ENCODE assay signal across 16 cellular contexts in genomic region chr18:4888251-4888650, GRCh38.
DNase-seq lines count a peak whose midpoint lies in the region; ATAC-seq and TF ChIP-seq lines count a peak whose summit lies in the region.
"Had no signal": no experiment of that assay in that cellular context is flagged by ENCODE, and none has a peak within 500 bp of the region (broad histone marks: within the 10 kb centered on the region; RNA-seq: fewer than 3 reads in every experiment).

No MANE protein-coding gene starts in this region.

- no peak overlapping the region for H3K27ac Mint-ChIP-seq in stimulated activated naive CD8-positive, alpha-beta T cell treated with anti-CD3 and anti-CD28 coated beads, Interleukin-15, amount 100 ng/mL, for 72 hours
- H3K27ac Mint-ChIP-seq in CD14-positive monocyte = no peak overlapping the region
- H3K27ac Mint-ChIP-seq: B cell; CD4-positive, alpha-beta memory T cell had no signal

- peaks cover 5 to 34% of the 10 kb centered on the region in 2 donors for H3K9me3 Mint-ChIP-seq in stimulated activated naive CD8-positive, alpha-beta T cell treated with anti-CD3 and anti-CD28 coated beads, Interleukin-15, amount 100 ng/mL, for 72 hours
- H3K9me3 Mint-ChIP-seq in CD14-positive monocyte = peaks cover 12 to 28% (median 20%) of the 10 kb centered on the region in 7 donors

- ATAC-seq in stimulated activated naive CD8-positive, alpha-beta T cell treated with anti-CD3 and anti-CD28 coated beads, Interleukin-15, amount 100 ng/mL, for 72 hours = no peak
- ATAC-seq in HG02588 (IDR thresholded peaks at IDR 0.05; ENCODE audit: unreplicated experiment) = no peak
- ATAC-seq: GM12878, HCT116, HepG2 had no signal

- H3K4me1 Mint-ChIP-seq in stimulated activated naive CD8-positive, alpha-beta T cell treated with anti-CD3 and anti-CD28 coated beads, Interleukin-15, amount 100 ng/mL, for 72 hours = no peaks in the 10 kb centered on the region
- no peaks in the 10 kb centered on the region for H3K4me1 Mint-ChIP-seq in CD14-positive monocyte
- H3K4me1 Mint-ChIP-seq: B cell; CD4-positive, alpha-beta memory T cell had no signal

- H3K27me3 Mint-ChIP-seq in stimulated activated naive CD8-positive, alpha-beta T cell treated with anti-CD3 and anti-CD28 coated beads, Interleukin-15, amount 100 ng/mL, for 72 hours = no peaks in the 10 kb centered on the region
- no peaks in the 10 kb centered on the region for H3K27me3 Mint-ChIP-seq in CD14-positive monocyte (ENCODE audit: low read depth in 3 of 3)
- H3K27me3 Mint-ChIP-seq: B cell; CD4-positive, alpha-beta memory T cell had no signal

- no peaks in the 10 kb centered on the region for H3K36me3 Mint-ChIP-seq in CD14-positive monocyte
- H3K36me3 Mint-ChIP-seq: CD4-positive, alpha-beta memory T cell had no signal

- H3K4me3 Mint-ChIP-seq in stimulated activated naive CD8-positive, alpha-beta T cell treated with anti-CD3 and anti-CD28 coated beads, Interleukin-15, amount 100 ng/mL, for 72 hours = no peak overlapping the region
- no peak overlapping the region for H3K4me3 Mint-ChIP-seq in CD14-positive monocyte
- H3K4me3 Mint-ChIP-seq: B cell; CD4-positive, alpha-beta memory T cell had no signal

- DNase-seq in NCI-H446 treated with DMSO at 0.1 percent for 48 hours (lab: John Stamatoyannopoulos, UW) = peak; percentile 23
- no peak for DNase-seq in NCI-H446 (lab: John Stamatoyannopoulos, UW)
- peak; percentile 98 for DNase-seq in NCI-H524 treated with DMSO at 0.1 percent for 48 hours (lab: John Stamatoyannopoulos, UW)
- peak; percentile 85 for DNase-seq in left kidney (ENCODE audit: low read depth, low spot score)
- no peak for DNase-seq in stimulated activated naive CD8-positive, alpha-beta T cell treated with anti-CD3 and anti-CD28 coated beads, Interleukin-15, amount 100 ng/mL, for 72 hours
- DNase-seq in CD14-positive monocyte (ENCODE audit: low spot score) = no peak
- DNase-seq: C1 segment of cervical spinal cord; CD4-positive, alpha-beta memory T cell; COR-L47; DMS79; GM23248 had no signal

- TF ChIP-seq CTCF in CD14-positive monocyte (IDR thresholded peaks at IDR 0.05) = no peak

- intact Hi-C loops in CD14-positive monocyte (cut with micrococcal nuclease) = no loop called here

Comparison
In these comparisons a context has a peak if more than half of its experiments do, and no peak if none do; other contexts are left out.
1. DNase-seq: peak in NCI-H446 treated with DMSO at 0.1 percent for 48 hours (single experiment), NCI-H524 treated with DMSO at 0.1 percent for 48 hours (single experiment) and left kidney (single experiment); none in NCI-H446 (0 of 2), stimulated activated naive CD8-positive, alpha-beta T cell treated with anti-CD3 and anti-CD28 coated beads, Interleukin-15, amount 100 ng/mL, for 72 hours (0 of 2) and CD14-positive monocyte (single experiment).